Comparison of ENCODE assay signal across 8 cellular contexts in the genomic region with DNA sequence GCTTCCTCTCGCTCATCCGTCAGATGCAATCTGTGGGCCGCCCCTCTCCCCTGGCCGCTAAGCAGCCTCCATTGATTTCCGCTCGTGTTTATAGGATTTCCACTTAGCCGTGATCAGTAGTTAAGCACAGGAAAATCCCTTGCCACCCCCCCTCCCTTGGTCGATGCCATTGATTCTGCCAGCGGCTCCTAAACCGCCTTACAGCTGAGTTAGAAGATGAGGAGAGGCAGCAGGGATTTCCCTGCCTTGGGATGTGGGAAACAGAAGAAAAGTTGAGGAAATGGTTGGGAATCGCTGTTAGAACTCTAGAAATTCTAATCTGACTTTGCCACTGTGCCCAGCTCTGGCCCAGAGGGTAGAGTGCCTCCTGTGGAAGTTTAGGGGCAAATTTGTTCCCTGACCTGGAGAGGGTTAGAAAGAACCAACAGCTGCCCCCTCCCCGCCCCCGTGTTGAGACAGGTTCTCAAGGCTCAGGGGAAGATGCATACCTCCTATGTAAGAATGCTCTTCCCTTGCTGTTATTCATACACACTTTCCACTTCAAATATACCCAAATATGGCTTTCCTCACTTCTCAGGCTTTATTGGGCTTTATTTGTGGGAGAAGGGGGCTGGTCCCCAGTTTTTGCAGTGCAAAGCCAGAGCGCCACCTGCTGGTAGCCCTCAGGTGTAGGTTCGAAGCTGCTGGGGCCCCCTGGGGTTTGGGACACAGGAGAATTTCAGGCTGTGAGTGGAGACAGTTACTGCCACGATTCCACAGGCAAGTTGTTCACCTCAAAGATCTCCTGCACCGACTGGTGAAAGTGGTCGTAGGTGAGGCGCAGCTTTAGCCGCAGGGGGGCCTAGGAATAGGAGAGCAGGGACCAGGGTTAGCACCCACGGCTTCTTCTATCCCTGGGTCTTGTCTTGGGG. TPM values are rescaled to one million over a fixed set of nuclear protein-coding genes. Genes with fewer than 3 reads are reported as not detected.
DNase-seq lines count a peak whose midpoint lies in the region; ATAC-seq lines count a peak whose summit lies in the region.

No MANE protein-coding gene starts in this region.

- no peak overlapping the region for H3K4me2 ChIP-seq in BLaER1 treated with 17β-estradiol and CSF1 and Interleukin-3, amounts not matched to agents 10 nM and 100 nM

- 0 out of 22 replicates have a peak overlapping the region, but pooled peaks of 1 of the 11 experiments have one; percentile 90 for H3K27ac ChIP-seq in BLaER1 treated with 17β-estradiol and CSF1 and Interleukin-3, amounts not matched to agents 10 nM and 100 nM

- peak overlapping the region in 6 of 11 experiments; percentile 9 to 95 (median 65); a peak in 6 of 22 replicates for H3K9ac ChIP-seq in BLaER1 treated with 17β-estradiol and CSF1 and Interleukin-3, amounts not matched to agents 10 nM and 100 nM

- no peaks in the 10 kb centered on the region for H3K27me3 ChIP-seq in BLaER1 treated with 17β-estradiol and CSF1 and Interleukin-3, amounts not matched to agents 10 nM and 100 nM

- in situ Hi-C loops in SK-MEL-5 (cut with HindIII; ENCODE audit: low pct_unique_long_range_greater_than_20kb, low sequenced_read_pairs): no loop called here

- DNase-seq in HPDE6-E6E7 (ENCODE audit: extremely low spot score) (peak; percentile 49), SK-MEL-5 (ENCODE audit: low read depth, low spot score) (peak; percentile 65), hippocampal formation (lab: John Stamatoyannopoulos, UW) (peak; percentile 29 to 32), left lobe of liver (ENCODE audit: low spot score) (no peak)
- peak; percentile 39 for DNase-seq in activated naive CD8-positive, alpha-beta T cell treated with anti-CD3 and anti-CD28 coated beads, Interleukin-2, amount 50 U/mL, for 16 hours (ENCODE audit: low read depth, low spot score)
- DNase-seq in stimulated activated CD4-positive, alpha-beta T cell treated with anti-CD3 and anti-CD28 coated beads, Interleukin-4, amount 100 ng/mL, for 1 hour: peak; percentile 75

- peaks cover 6 to 64% (median 21%) of the 10 kb centered on the region in 11 experiments; a peak in 17 of 22 replicates for H4K20me1 ChIP-seq in BLaER1 treated with 17β-estradiol and CSF1 and Interleukin-3, amounts not matched to agents 10 nM and 100 nM

- ATAC-seq in HG02610 (IDR thresholded peaks at IDR 0.05; ENCODE audit: unreplicated experiment) (no peak), left lobe of liver (no peak)

- peaks cover 54 to 66% (median 61%) of the 10 kb centered on the region in 11 experiments for H3K36me3 ChIP-seq in BLaER1 treated with 17β-estradiol and CSF1 and Interleukin-3, amounts not matched to agents 10 nM and 100 nM

- no peaks in the 10 kb centered on the region for H3K9me3 ChIP-seq in BLaER1 treated with 17β-estradiol and CSF1 and Interleukin-3, amounts not matched to agents 10 nM and 100 nM (replicated peaks in 1 of 11)

- H3K4me3 ChIP-seq in BLaER1 treated with 17β-estradiol and CSF1 and Interleukin-3, amounts not matched to agents 10 nM and 100 nM: no peak overlapping the region

- peaks cover 19 to 49% (median 29%) of the 10 kb centered on the region in 10 experiments for H3K4me1 ChIP-seq in BLaER1 treated with 17β-estradiol and CSF1 and Interleukin-3, amounts not matched to agents 10 nM and 100 nM

RNA-seq across cellular contexts. Expression of a gene that starts 3.2 kb away (rescaled TPM):
- 9.5 and 11.9 TPM in 2 replicates for total RNA-seq in SK-MEL-5 (2014; rRNA removed; shearing (Covaris generic))
- 19.6 and 34.0 TPM in 2 replicates for polyA plus RNA-seq in SK-MEL-5 (2015; cell fraction: cytosol; rRNA removed)
- polyA plus RNA-seq in SK-MEL-5 (2015; cell fraction: nucleus; rRNA removed): 23.2 and 41.2 TPM in 2 replicates
- 11.1 TPM for total RNA-seq in left lobe of liver

RNA-seq across cellular contexts. Expression of a gene that starts 7.7 kb away (rescaled TPM):
- not detected in 2 replicates for total RNA-seq in SK-MEL-5 (2014; rRNA removed; shearing (Covaris generic))
- polyA plus RNA-seq in SK-MEL-5 (2015; cell fraction: cytosol; rRNA removed): 0.15 and 0.24 TPM in 2 replicates
- polyA plus RNA-seq in SK-MEL-5 (2015; cell fraction: nucleus; rRNA removed): 0.03 and 1.4 TPM in 2 replicates
- 0.81 TPM for total RNA-seq in left lobe of liver

RNA-seq across cellular contexts. Expression of a gene that starts 8.3 kb away (rescaled TPM):
- total RNA-seq in SK-MEL-5 (2014; rRNA removed; shearing (Covaris generic)): 13.0 and 14.9 TPM in 2 replicates
- 19.2 and 19.5 TPM in 2 replicates for polyA plus RNA-seq in SK-MEL-5 (2015; cell fraction: cytosol; rRNA removed)
- 243 and 252 TPM in 2 replicates for polyA plus RNA-seq in SK-MEL-5 (2015; cell fraction: nucleus; rRNA removed)
- total RNA-seq in left lobe of liver: 19.3 TPM

RNA-seq across cellular contexts. Expression of a gene that starts 19.3 kb away (rescaled TPM):
- total RNA-seq in SK-MEL-5 (2014; rRNA removed; shearing (Covaris generic)): not detected in 2 replicates
- polyA plus RNA-seq in SK-MEL-5 (2015; cell fraction: cytosol; rRNA removed): 0.35 TPM in 1 of 2 replicates, not detected in the other
- 3.7 TPM in 1 of 2 replicates, not detected in the other for polyA plus RNA-seq in SK-MEL-5 (2015; cell fraction: nucleus; rRNA removed)
- total RNA-seq in left lobe of liver: 0.10 TPM
